Comparison of ENCODE assay signal across 9 cellular contexts in the genomic region with DNA sequence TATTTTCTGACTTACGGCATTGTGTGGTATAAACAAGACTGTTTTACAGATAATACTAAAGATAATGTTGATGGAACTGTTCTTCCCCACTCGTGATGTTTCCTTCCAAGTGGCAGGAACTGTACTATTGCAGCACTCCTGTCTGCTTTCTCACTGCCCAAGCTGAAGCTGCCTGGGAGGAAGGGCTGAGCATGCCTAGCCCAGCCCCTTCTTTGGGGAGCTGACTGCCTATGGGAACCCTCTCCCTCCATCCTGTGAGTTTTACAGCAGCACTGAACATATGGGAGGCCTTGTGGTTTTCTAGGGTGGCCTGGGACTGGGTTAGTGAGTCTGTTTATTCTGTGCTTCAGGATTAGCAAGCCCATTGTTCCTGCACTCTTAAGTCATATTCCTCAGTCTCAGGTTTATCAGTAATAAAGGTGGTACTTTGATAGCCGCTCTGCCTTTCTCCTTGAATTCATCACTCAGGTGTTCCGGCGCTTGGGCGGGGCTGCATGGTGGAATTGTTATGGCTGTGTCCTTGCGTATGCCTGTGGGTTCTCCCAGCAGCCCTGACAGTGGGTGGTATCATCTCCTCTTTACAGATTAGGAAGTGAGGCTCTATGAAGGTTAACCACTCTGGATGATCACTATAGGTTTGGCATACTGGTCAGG.
DNase-seq lines count a peak whose midpoint lies in the region; ATAC-seq and TF ChIP-seq lines count a peak whose summit lies in the region.
"Had no signal": no experiment of that assay in that cellular context is flagged by ENCODE, and none has a peak within 500 bp of the region (broad histone marks: within the 10 kb centered on the region; RNA-seq: fewer than 3 reads in every experiment).

No MANE protein-coding gene starts in this region.

- no peaks in the 10 kb centered on the region for H3K9me3 ChIP-seq in PC-9 (ENCODE audit: insufficient read depth, low read depth)
- no peaks in the 10 kb centered on the region for H3K9me3 ChIP-seq in endodermal cell (ENCODE audit: control insufficient read depth, low read length)

- TF ChIP-seq CTCF in PC-9 (conservative IDR thresholded peaks at IDR 0.05) = no peak
- TF ChIP-seq CTCF in endodermal cell (conservative IDR thresholded peaks at IDR 0.05) = no peak

- intact Hi-C loops in PC-9 (cut with micrococcal nuclease; ENCODE audit: unreplicated experiment) = loop anchor here (1.0 to 5.0 kb wide), 3 partner anchors 25 to 380 kb away; a partner anchor contains a TSS

- CTCF ChIA-PET in PC-9 (lab: Charles Lee) = no interaction called here

- no peak for ATAC-seq in GM21360 (IDR thresholded peaks at IDR 0.05; ENCODE audit: unreplicated experiment)

- no peaks in the 10 kb centered on the region for H3K27me3 ChIP-seq in PC-9 (ENCODE audit: insufficient read depth, low read depth)
- H3K27me3 ChIP-seq in endodermal cell (ENCODE audit: control insufficient read depth, insufficient read depth, low read length, poor library complexity, severe bottlenecking) = no peaks in the 10 kb centered on the region

- no peaks in the 10 kb centered on the region for H3K9me2 ChIP-seq in PC-9 (ENCODE audit: insufficient read depth)

- H3K79me2 ChIP-seq in PC-9 (ENCODE audit: low read depth) = no peaks in the 10 kb centered on the region

- H2AFZ ChIP-seq in PC-9 = peak overlapping the region; percentile 81

- H3K36me3 Mint-ChIP-seq in endodermal cell (ENCODE audit: low read depth) = peaks cover 4% of the 10 kb centered on the region

- H3K36me3 ChIP-seq in PC-9 (ENCODE audit: low read depth) (0 out of 2 replicates have a peak, but pooled peaks cover 1% of the 10 kb centered on the region), endodermal cell (ENCODE audit: control insufficient read depth, insufficient read depth, low read length) (peaks cover 31% of the 10 kb centered on the region)

- no peaks in the 10 kb centered on the region for H3K9me3 Mint-ChIP-seq in endodermal cell

- DNase-seq in NCI-H1092 treated with DMSO at 0.1 percent for 48 hours (lab: John Stamatoyannopoulos, UW) (peak; percentile 3), NCI-H1092 (lab: John Stamatoyannopoulos, UW) (no peak), PC-9 (peak; percentile 64 to 65), endodermal cell (peak; percentile 69), myocyte (ENCODE audit: low read depth) (peak; percentile 80), NCI-H128 (lab: John Stamatoyannopoulos, UW; ENCODE audit: unreplicated experiment) (no peak)
- DNase-seq in stimulated activated CD8-positive, alpha-beta memory T cell treated with anti-CD3 and anti-CD28 coated beads, Interleukin-4, amount 100 ng/mL, for 48 hours = no peak

- H3K4me2 ChIP-seq in PC-9 = peak overlapping the region; percentile 77

- H3F3A ChIP-seq in PC-9 (ENCODE audit: insufficient read depth, low read depth) = peaks cover 11% of the 10 kb centered on the region; the same call in 1 of the 2 replicates

- TSS peak; percentile 56 for BruUV-seq in PC-9 (replicated peaks; lab: Mats Ljungman, UMichigan)

- no peaks in the 10 kb centered on the region for H3K27me3 Mint-ChIP-seq in endodermal cell (ENCODE audit: insufficient read depth)

- no peak overlapping the region for H3K27ac Mint-ChIP-seq in endodermal cell

- peaks cover 23% of the 10 kb centered on the region for H3K4me1 Mint-ChIP-seq in endodermal cell

- H3K27ac ChIP-seq in PC-9 (peak overlapping the region; percentile 85), endodermal cell (ENCODE audit: low read depth, low read length) (no peak overlapping the region)

- no peaks in the 10 kb centered on the region for H4K20me1 ChIP-seq in PC-9 (ENCODE audit: insufficient read depth)

- no peak overlapping the region for H3K9ac ChIP-seq in endodermal cell (ENCODE audit: extremely low read depth, low read length, poor library complexity, severe bottlenecking)

- POLR2A ChIA-PET in PC-9 (lab: Charles Lee; ENCODE audit: unreplicated experiment) = interaction anchor here (0.5 to 0.6 kb wide), 2 partner anchors 12 to 663 kb away, joined by 3 to 5 read pairs; a partner anchor contains a TSS

- H3K4me3 Mint-ChIP-seq in endodermal cell = peak overlapping the region; percentile 18

- WGBS in endodermal cell (ENCODE audit: insufficient coverage in 1 of 2, insufficient read length in 1 of 2), 2 experiments = 72 to 87% methylated on average over 2 to 7 of the region's 7 CpGs

- H3K4me1 ChIP-seq in PC-9 (replicated peaks; ENCODE audit: insufficient read depth) = peaks cover 42% of the 10 kb centered on the region
- peaks cover 8% of the 10 kb centered on the region for H3K4me1 ChIP-seq in endodermal cell (ENCODE audit: control insufficient read depth, insufficient read depth, low read length)

- H3K4me3 ChIP-seq in PC-9 (peak overlapping the region; percentile 54), endodermal cell (ENCODE audit: low read length) (peak overlapping the region; percentile 3)
- H3K4me3 ChIP-seq: skin epidermis had no signal

Comparison
In these comparisons a context has a peak if more than half of its experiments do, and no peak if none do; other contexts are left out.
1. DNase-seq: peak in NCI-H1092 treated with DMSO at 0.1 percent for 48 hours (single experiment), PC-9 (2 of 2), endodermal cell (single experiment) and myocyte (single experiment); none in NCI-H1092 (single experiment), NCI-H128 (single experiment) and stimulated activated CD8-positive, alpha-beta memory T cell treated with anti-CD3 and anti-CD28 coated beads, Interleukin-4, amount 100 ng/mL, for 48 hours (single experiment).